Comparison of ENCODE assay signal across 1 cellular context in the genomic region with DNA sequence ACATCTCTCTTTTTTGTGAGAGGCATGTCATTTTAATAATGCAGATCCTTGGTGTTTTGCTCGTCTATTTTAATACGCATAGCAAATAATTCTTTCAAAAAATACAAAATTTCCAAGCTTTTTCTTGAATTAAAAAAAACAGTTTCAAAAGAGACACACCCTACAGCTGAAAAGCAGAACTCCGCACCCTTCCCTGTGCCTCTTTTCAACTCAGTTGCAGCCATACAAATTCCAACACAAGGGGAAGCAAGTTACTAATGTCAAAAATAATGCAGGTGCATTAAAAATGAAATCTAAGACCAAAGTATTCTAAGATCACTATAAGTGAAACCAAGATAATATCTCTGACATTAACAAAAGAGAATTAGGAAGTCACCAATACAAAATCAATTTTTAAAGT.
TF ChIP-seq lines count a peak whose summit lies in the region.

No MANE protein-coding gene starts in this region.

TF ChIP-seq in HepG2, 621 proteins besides CTCF, POLR2A, EP300 and RAD21 (continued from another document):
- TF ChIP-seq RERE (CRISPR knock-in tag; IDR thresholded peaks at IDR 0.05; ENCODE audit: low read depth) (no peak), E2F1 (CRISPR knock-in tag; IDR thresholded peaks at IDR 0.05) (no peak), ZNF850 (CRISPR knock-in tag; conservative IDR thresholded peaks at IDR 0.05) (no peak), ZNF557 (CRISPR knock-in tag; IDR thresholded peaks at IDR 0.05) (no peak), ZNF280D (CRISPR knock-in tag; IDR thresholded peaks at IDR 0.05) (no peak), ARID4A (CRISPR knock-in tag; IDR thresholded peaks at IDR 0.05; ENCODE audit: borderline replicate concordance) (no peak), SNRNP70 (IDR thresholded peaks at IDR 0.05; ENCODE audit: low read depth, low read length) (no peak), ZNF614 (CRISPR knock-in tag; IDR thresholded peaks at IDR 0.05; ENCODE audit: borderline replicate concordance) (no peak), ZNF644 (CRISPR knock-in tag; IDR thresholded peaks at IDR 0.05; ENCODE audit: low read depth) (no peak)
- TF ChIP-seq, protein P1, sequence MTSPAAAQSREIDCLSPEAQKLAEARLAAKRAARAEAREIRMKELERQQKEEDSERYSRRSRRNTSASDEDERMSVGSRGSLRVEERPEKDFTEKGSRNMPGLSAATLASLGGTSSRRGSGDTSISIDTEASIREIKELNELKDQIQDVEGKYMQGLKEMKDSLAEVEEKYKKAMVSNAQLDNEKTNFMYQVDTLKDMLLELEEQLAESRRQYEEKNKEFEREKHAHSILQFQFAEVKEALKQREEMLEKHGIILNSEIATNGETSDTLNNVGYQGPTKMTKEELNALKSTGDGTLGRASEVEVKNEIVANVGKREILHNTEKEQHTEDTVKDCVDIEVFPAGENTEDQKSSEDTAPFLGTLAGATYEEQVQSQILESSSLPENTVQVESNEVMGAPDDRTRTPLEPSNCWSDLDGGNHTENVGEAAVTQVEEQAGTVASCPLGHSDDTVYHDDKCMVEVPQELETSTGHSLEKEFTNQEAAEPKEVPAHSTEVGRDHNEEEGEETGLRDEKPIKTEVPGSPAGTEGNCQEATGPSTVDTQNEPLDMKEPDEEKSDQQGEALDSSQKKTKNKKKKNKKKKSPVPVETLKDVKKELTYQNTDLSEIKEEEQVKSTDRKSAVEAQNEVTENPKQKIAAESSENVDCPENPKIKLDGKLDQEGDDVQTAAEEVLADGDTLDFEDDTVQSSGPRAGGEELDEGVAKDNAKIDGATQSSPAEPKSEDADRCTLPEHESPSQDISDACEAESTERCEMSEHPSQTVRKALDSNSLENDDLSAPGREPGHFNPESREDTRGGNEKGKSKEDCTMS (CRISPR knock-in tag; conservative IDR thresholded peaks at IDR 0.05) = no peak
- TF ChIP-seq, protein P2, sequence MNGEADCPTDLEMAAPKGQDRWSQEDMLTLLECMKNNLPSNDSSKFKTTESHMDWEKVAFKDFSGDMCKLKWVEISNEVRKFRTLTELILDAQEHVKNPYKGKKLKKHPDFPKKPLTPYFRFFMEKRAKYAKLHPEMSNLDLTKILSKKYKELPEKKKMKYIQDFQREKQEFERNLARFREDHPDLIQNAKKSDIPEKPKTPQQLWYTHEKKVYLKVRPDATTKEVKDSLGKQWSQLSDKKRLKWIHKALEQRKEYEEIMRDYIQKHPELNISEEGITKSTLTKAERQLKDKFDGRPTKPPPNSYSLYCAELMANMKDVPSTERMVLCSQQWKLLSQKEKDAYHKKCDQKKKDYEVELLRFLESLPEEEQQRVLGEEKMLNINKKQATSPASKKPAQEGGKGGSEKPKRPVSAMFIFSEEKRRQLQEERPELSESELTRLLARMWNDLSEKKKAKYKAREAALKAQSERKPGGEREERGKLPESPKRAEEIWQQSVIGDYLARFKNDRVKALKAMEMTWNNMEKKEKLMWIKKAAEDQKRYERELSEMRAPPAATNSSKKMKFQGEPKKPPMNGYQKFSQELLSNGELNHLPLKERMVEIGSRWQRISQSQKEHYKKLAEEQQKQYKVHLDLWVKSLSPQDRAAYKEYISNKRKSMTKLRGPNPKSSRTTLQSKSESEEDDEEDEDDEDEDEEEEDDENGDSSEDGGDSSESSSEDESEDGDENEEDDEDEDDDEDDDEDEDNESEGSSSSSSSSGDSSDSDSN (CRISPR knock-in tag; IDR thresholded peaks at IDR 0.05) = no peak
- TF ChIP-seq, protein P3, sequence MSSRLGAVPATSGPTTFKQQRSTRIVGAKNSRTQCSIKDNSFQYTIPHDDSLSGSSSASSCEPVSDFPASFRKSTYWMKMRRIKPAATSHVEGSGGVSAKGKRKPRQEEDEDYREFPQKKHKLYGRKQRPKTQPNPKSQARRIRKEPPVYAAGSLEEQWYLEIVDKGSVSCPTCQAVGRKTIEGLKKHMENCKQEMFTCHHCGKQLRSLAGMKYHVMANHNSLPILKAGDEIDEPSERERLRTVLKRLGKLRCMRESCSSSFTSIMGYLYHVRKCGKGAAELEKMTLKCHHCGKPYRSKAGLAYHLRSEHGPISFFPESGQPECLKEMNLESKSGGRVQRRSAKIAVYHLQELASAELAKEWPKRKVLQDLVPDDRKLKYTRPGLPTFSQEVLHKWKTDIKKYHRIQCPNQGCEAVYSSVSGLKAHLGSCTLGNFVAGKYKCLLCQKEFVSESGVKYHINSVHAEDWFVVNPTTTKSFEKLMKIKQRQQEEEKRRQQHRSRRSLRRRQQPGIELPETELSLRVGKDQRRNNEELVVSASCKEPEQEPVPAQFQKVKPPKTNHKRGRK (CRISPR knock-in tag; IDR thresholded peaks at IDR 0.05) = no peak
